8 cellular contexts compared by ENCODE assay signal in the genomic region with DNA sequence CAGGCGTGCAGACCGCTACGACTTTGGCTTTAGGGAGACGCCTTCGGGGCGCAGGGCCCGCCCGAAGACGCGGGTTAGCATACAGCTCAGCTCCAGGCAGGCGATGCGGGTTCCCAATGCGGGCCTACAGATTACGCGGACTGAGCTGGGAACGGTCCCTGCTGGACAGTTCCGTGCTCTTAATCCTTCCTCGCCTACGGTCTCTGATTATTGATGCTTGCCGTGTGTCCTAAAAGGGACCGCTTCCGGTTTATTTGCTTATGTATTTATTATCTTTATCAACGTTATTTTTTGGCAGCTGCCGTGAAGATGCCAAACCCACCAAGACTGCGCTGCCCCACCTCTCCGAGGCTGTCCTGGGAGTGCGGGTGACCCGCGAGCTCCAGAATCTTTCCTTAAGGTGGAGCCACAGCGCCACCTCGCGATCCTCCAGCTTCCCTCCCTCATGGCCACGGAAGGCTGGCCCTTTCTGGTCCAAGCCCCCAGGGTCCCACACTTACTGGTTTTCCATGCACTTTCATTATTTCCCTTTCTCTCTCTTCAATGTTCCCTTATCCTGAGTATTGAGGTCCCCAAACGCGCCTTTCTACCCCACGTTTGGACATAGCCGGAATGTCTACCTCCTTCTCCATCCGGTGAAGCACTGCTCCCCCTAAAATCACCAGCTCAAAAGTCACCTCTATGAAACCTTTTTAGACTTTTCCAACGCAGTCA. TPM values are rescaled to one million over a fixed set of nuclear protein-coding genes. Genes with fewer than 3 reads are reported as not detected.
DNase-seq lines count a peak whose midpoint lies in the region; ATAC-seq and TF ChIP-seq lines count a peak whose summit lies in the region.

No MANE protein-coding gene starts in this region.

- H3K4me1 ChIP-seq in BE2C (no peaks in the 10 kb centered on the region), stomach smooth muscle (ENCODE audit: control insufficient read depth, insufficient read depth, low read length) (peaks cover 27% of the 10 kb centered on the region)

- no peaks in the 10 kb centered on the region for H3K36me3 Mint-ChIP-seq in nephron (ENCODE audit: low read depth)

- DNase-seq in BE2C, result peak; percentile 89
- DNase-seq in NOMO-1 treated with DMSO at 0.1 percent for 48 hours (lab: John Stamatoyannopoulos, UW; ENCODE audit: unreplicated experiment), result peak; percentile 68
- peak; percentile 63 for DNase-seq in activated T-cell treated with anti-CD3 and anti-CD28 coated beads for 48 hours (ENCODE audit: low read depth)
- peak; percentile 67 for DNase-seq in fibroblast of gingiva (ENCODE audit: low read depth)

- H3K4me3 ChIP-seq in BE2C (ENCODE audit: low read depth, low read length), result peak overlapping the region; percentile 57
- peak overlapping the region; percentile 63 to 74 for H3K4me3 ChIP-seq in stomach smooth muscle (ENCODE audit: low read length in 2 of 2)

- ATAC-seq in GM18909 (IDR thresholded peaks at IDR 0.05; ENCODE audit: poor library complexity, unreplicated experiment), result peak; percentile 62
- peak; percentile 56 for ATAC-seq in HG03159 (IDR thresholded peaks at IDR 0.05; ENCODE audit: unreplicated experiment)

- peak overlapping the region in 2 of 3 experiments; percentile 21 to 75 for H3K27ac Mint-ChIP-seq in nephron

- H3K4me1 Mint-ChIP-seq in nephron, result peaks cover 45% of the 10 kb centered on the region

- no peak overlapping the region for H3K9ac ChIP-seq in stomach smooth muscle (ENCODE audit: low read length in 2 of 2)

- H3K9me3 Mint-ChIP-seq in nephron, result no peaks in the 10 kb centered on the region

- TF ChIP-seq CTCF in BE2C (IDR thresholded peaks at IDR 0.05; ENCODE audit: low read depth, low read length), result peak; percentile 94
- TF ChIP-seq CTCF in nephron (IDR thresholded peaks at IDR 0.05; ENCODE audit: unreplicated experiment in 3 of 3), result peak; percentile 96 to 100 (median 98)

- H3K36me3 ChIP-seq in BE2C (no peaks in the 10 kb centered on the region), stomach smooth muscle (ENCODE audit: control insufficient read depth in 2 of 2, insufficient read depth in 2 of 2, low read length in 2 of 2) (no peaks in the 10 kb centered on the region)

- peaks cover 89% of the 10 kb centered on the region for H3K27me3 Mint-ChIP-seq in nephron (ENCODE audit: low read depth)

- no peaks in the 10 kb centered on the region for H3K27me3 ChIP-seq in BE2C
- peaks cover 53 to 54% of the 10 kb centered on the region in 2 donors for H3K27me3 ChIP-seq in stomach smooth muscle (ENCODE audit: control insufficient read depth in 1 of 2, insufficient read depth in 2 of 2, low read length in 2 of 2)

- H3K27ac ChIP-seq in stomach smooth muscle (ENCODE audit: low read length), result no peak overlapping the region

- peak overlapping the region; percentile 87 to 89 (median 88) for H3K4me3 Mint-ChIP-seq in nephron

- H3K9me3 ChIP-seq in BE2C (no peaks in the 10 kb centered on the region), stomach smooth muscle (ENCODE audit: control insufficient read depth in 2 of 2, low read length in 2 of 2) (no peaks in the 10 kb centered on the region)

RNA-seq across cellular contexts. Expression of a gene that starts 7.0 kb away (rescaled TPM):
- polyA plus RNA-seq in BE2C (2012; ENCODE audit: insufficient read depth, insufficient read length, low read depth), result 28.8 TPM
